Comparison of ENCODE assay signal across 8 cellular contexts in genomic region chr10:3067859-3068179, GRCh38. TPM values are rescaled to one million over a fixed set of nuclear protein-coding genes. Genes with fewer than 3 reads are reported as not detected.
DNase-seq lines count a peak whose midpoint lies in the region; ATAC-seq and TF ChIP-seq lines count a peak whose summit lies in the region.

No MANE protein-coding gene starts in this region.

- peaks cover 2% of the 10 kb centered on the region for H3F3A ChIP-seq in DOHH2 (ENCODE audit: control insufficient read depth, insufficient read depth)

- H3K79me2 ChIP-seq in DOHH2 (ENCODE audit: control insufficient read depth, low read length): peaks cover 55% of the 10 kb centered on the region
- peaks cover 54% of the 10 kb centered on the region for H3K79me2 ChIP-seq in OCI-LY7 (ENCODE audit: insufficient read depth, low read depth, low read length)

- POLR2A ChIA-PET in OCI-LY7 (lab: Charles Lee): no interaction called here

- H3K27ac Mint-ChIP-seq in endothelial cell (ENCODE audit: unreplicated experiment): no peak overlapping the region
- H3K27ac Mint-ChIP-seq in osteocyte (ENCODE audit: unreplicated experiment): peak overlapping the region; percentile 77

- no peaks in the 10 kb centered on the region for H3K27me3 ChIP-seq in DOHH2 (ENCODE audit: control insufficient read depth, low read length)

- H3K4me1 ChIP-seq in DOHH2 (ENCODE audit: control insufficient read depth, low read length): peaks cover 45% of the 10 kb centered on the region
- H3K4me1 ChIP-seq in OCI-LY7 (ENCODE audit: insufficient read depth, low read length, poor library complexity, severe bottlenecking): peaks cover 20% of the 10 kb centered on the region

- peak overlapping the region; percentile 87 for H3K4me3 Mint-ChIP-seq in endothelial cell (ENCODE audit: unreplicated experiment)
- peak overlapping the region; percentile 91 for H3K4me3 Mint-ChIP-seq in osteocyte (ENCODE audit: unreplicated experiment)

- DNase-seq in OCI-LY7 (ENCODE audit: low spot score): peak; percentile 42
- no peak for DNase-seq in endothelial cell (ENCODE audit: low spot score)
- DNase-seq in osteocyte (ENCODE audit: extremely low spot score, unreplicated experiment): no peak
- no peak for DNase-seq in GDM1 (lab: John Stamatoyannopoulos, UW)
- no peak for DNase-seq in NCI-H1930 (lab: John Stamatoyannopoulos, UW)
- no peak for DNase-seq in iPS-NIHi7 (ENCODE audit: extremely low spot score)

- H3K36me3 ChIP-seq in DOHH2 (ENCODE audit: control insufficient read depth, low read length): peaks cover 49% of the 10 kb centered on the region
- peaks cover 42% of the 10 kb centered on the region for H3K36me3 ChIP-seq in OCI-LY7 (ENCODE audit: insufficient read depth, low read length)

- H3K27ac ChIP-seq in DOHH2 (ENCODE audit: low read depth, low read length): peak overlapping the region; percentile 59
- peak overlapping the region; percentile 75 for H3K27ac ChIP-seq in OCI-LY7 (ENCODE audit: low read depth, low read length, poor library complexity, severe bottlenecking)

- intact Hi-C loops in OCI-LY7 (cut with micrococcal nuclease; ENCODE audit: unreplicated experiment): loop anchor here (2.0 kb wide), 1 partner anchor 105 kb away; the partner anchor contains the start of gene PITRM1

- peaks cover 14% of the 10 kb centered on the region for H3K4me1 Mint-ChIP-seq in endothelial cell (ENCODE audit: unreplicated experiment)
- peaks cover 36% of the 10 kb centered on the region for H3K4me1 Mint-ChIP-seq in osteocyte (ENCODE audit: unreplicated experiment)

- no peak for TF ChIP-seq CTCF in DOHH2 (IDR thresholded peaks at IDR 0.05; ENCODE audit: low read depth, low read length, poor library complexity, severe bottlenecking)
- no peak for TF ChIP-seq CTCF in OCI-LY7 (conservative IDR thresholded peaks at IDR 0.05; ENCODE audit: low read length)
- no peak for TF ChIP-seq CTCF in endothelial cell (IDR thresholded peaks at IDR 0.05; ENCODE audit: unreplicated experiment)
- TF ChIP-seq CTCF in osteocyte (IDR thresholded peaks at IDR 0.05): no peak

- no peaks in the 10 kb centered on the region for H3K9me3 ChIP-seq in DOHH2 (ENCODE audit: control insufficient read depth, insufficient read depth, low read length)
- H3K9me3 ChIP-seq in OCI-LY7 (ENCODE audit: low read length): no peaks in the 10 kb centered on the region

- peaks cover 19% of the 10 kb centered on the region for H3K27me3 Mint-ChIP-seq in endothelial cell (ENCODE audit: unreplicated experiment)
- H3K27me3 Mint-ChIP-seq in osteocyte (ENCODE audit: unreplicated experiment): no peaks in the 10 kb centered on the region

- H2AFZ ChIP-seq in OCI-LY7 (ENCODE audit: low read length): peak overlapping the region; percentile 87

- H3K4me2 ChIP-seq in DOHH2 (ENCODE audit: low read length) (peak overlapping the region; percentile 85), OCI-LY7 (ENCODE audit: low read length) (peak overlapping the region; percentile 84)

- H3K9me3 Mint-ChIP-seq in endothelial cell (ENCODE audit: unreplicated experiment): no peaks in the 10 kb centered on the region
- no peaks in the 10 kb centered on the region for H3K9me3 Mint-ChIP-seq in osteocyte (ENCODE audit: unreplicated experiment)

- H3K9me2 ChIP-seq in DOHH2 (replicated peaks; ENCODE audit: control insufficient read depth, low read length): no peaks in the 10 kb centered on the region
- H3K9me2 ChIP-seq in OCI-LY7 (ENCODE audit: insufficient read depth, low read length): no peaks in the 10 kb centered on the region

- H4K20me1 ChIP-seq in DOHH2 (ENCODE audit: control insufficient read depth, insufficient read depth, low read depth, low read length) (peaks cover 35% of the 10 kb centered on the region), OCI-LY7 (ENCODE audit: insufficient read depth, low read length) (peaks cover 32% of the 10 kb centered on the region)

- BruUV-seq in OCI-LY7 (replicated peaks; lab: Mats Ljungman, UMichigan): no TSS peak

- H3K4me3 ChIP-seq in DOHH2 (ENCODE audit: low read length) (peak overlapping the region; percentile 99), OCI-LY7 (ENCODE audit: low read depth, low read length, poor library complexity, severe bottlenecking) (peak overlapping the region; percentile 97)

- CTCF ChIA-PET in OCI-LY7 (lab: Charles Lee; ENCODE audit: unreplicated experiment): no interaction called here

- peak; percentile 10 for ATAC-seq in GM21529 (IDR thresholded peaks at IDR 0.05; ENCODE audit: unreplicated experiment)

- H3K36me3 Mint-ChIP-seq in endothelial cell (ENCODE audit: low read depth, unreplicated experiment) (peaks cover 6% of the 10 kb centered on the region), osteocyte (ENCODE audit: unreplicated experiment) (peaks cover 16% of the 10 kb centered on the region)

RNA-seq across cellular contexts. Expression of gene PFKP, which starts 0.5 kb away (rescaled TPM):
- total RNA-seq in OCI-LY7 (2014; rRNA removed; shearing (Covaris generic)): 82.2 and 85.4 TPM in 2 replicates
- total RNA-seq in OCI-LY7 (2022): 116 and 154 TPM in 2 replicates
- 52.3 TPM for total RNA-seq in endothelial cell (ENCODE audit: unreplicated experiment)
- 150 and 158 TPM in 2 replicates for total RNA-seq in osteocyte
